8 cellular contexts compared by ENCODE assay signal in genomic region chr5:72849546-72849945, GRCh38. TPM values are rescaled to one million over a fixed set of nuclear protein-coding genes. Genes with fewer than 3 reads are reported as not detected.
DNase-seq lines count a peak whose midpoint lies in the region; ATAC-seq, FAIRE-seq and TF ChIP-seq lines count a peak whose summit lies in the region.

No MANE protein-coding gene starts in this region.

- H3K36me3 ChIP-seq in BJ (ENCODE audit: control insufficient read depth, insufficient read depth, low read length): peaks cover 2% of the 10 kb centered on the region

- peaks cover 25% of the 10 kb centered on the region for H3K36me3 Mint-ChIP-seq in central memory CD8-positive, alpha-beta T cell (ENCODE audit: insufficient read depth)
- peaks cover 10% of the 10 kb centered on the region for H3K36me3 Mint-ChIP-seq in natural killer cell treated with Interleukin-12 subunit alpha and Interleukin-12 subunit beta and Interleukin-15 and Interleukin-18, amount 100 ng/mL, for 72 hours

- H3K27me3 ChIP-seq in BJ (ENCODE audit: control insufficient read depth, insufficient read depth, low read length): no peaks in the 10 kb centered on the region

- CTCF ChIA-PET in BJ (lab: Yijun Ruan, JAX): interaction anchor here (1.1 to 1.2 kb wide), 2 partner anchors 238 to 602 kb away, joined by 3 to 4 read pairs; no protein-coding TSS in a partner anchor
- CTCF ChIA-PET in RWPE1 (lab: Yijun Ruan, JAX): interaction anchor here (0.8 to 1.1 kb wide), 3 partner anchors 31 to 177 kb away, joined by 3 to 4 read pairs (median 4); no protein-coding TSS in a partner anchor

- no peaks in the 10 kb centered on the region for H3K9me3 Mint-ChIP-seq in central memory CD8-positive, alpha-beta T cell
- no peaks in the 10 kb centered on the region for H3K9me3 Mint-ChIP-seq in natural killer cell treated with Interleukin-12 subunit alpha and Interleukin-12 subunit beta and Interleukin-15 and Interleukin-18, amount 100 ng/mL, for 72 hours

- H3K27ac ChIP-seq in RWPE1: no peak overlapping the region

- no peak for DNase-seq in BJ (ENCODE audit: low read depth)
- DNase-seq in Jurkat, Clone E6-1 (ENCODE audit: low read depth, low spot score): no peak
- DNase-seq in central memory CD8-positive, alpha-beta T cell (ENCODE audit: low spot score in 2 of 2): no peak
- DNase-seq in natural killer cell treated with Interleukin-12 subunit alpha and Interleukin-12 subunit beta and Interleukin-15 and Interleukin-18, amount 100 ng/mL, for 72 hours (ENCODE audit: low spot score): no peak
- DNase-seq in GM12892 (ENCODE audit: insufficient read length): no peak
- DNase-seq in DMS79 treated with DMSO at 0.1 percent for 48 hours (lab: John Stamatoyannopoulos, UW): no peak
- no peak for DNase-seq in RWPE1 (ENCODE audit: low spot score)

- no peak for FAIRE-seq in GM12892 (lab: Jason Lieb, UNC)

- POLR2A ChIA-PET in BJ (lab: Charles Lee): interaction anchor here (0.5 kb wide), 1 partner anchor 11 kb away, joined by 4 read pairs; no protein-coding TSS in a partner anchor
- POLR2A ChIA-PET in RWPE1 (lab: Yijun Ruan, JAX; ENCODE audit: low non-redundant PET): interaction anchor here (1.1 kb wide), 1 partner anchor 32 kb away, joined by 4 read pairs; the partner anchor contains the start of gene TNPO1

- TF ChIP-seq POLR2A in GM12892 (IDR thresholded peaks at IDR 0.05; ENCODE audit: low read depth, low read length): no peak

- ATAC-seq in central memory CD8-positive, alpha-beta T cell (replicated peaks; ENCODE audit: extremely low read depth, poor library complexity, severe bottlenecking): no peak
- ATAC-seq in natural killer cell treated with Interleukin-12 subunit alpha and Interleukin-12 subunit beta and Interleukin-15 and Interleukin-18, amount 100 ng/mL, for 72 hours: no peak
- ATAC-seq in GM21528 (IDR thresholded peaks at IDR 0.05; ENCODE audit: low FRiP score, unreplicated experiment): no peak

- no peak for TF ChIP-seq CTCF in BJ (IDR thresholded peaks at IDR 0.05; ENCODE audit: insufficient read depth, low read depth, low read length)
- TF ChIP-seq CTCF in RWPE1 (conservative IDR thresholded peaks at IDR 0.05; ENCODE audit: low read depth): no peak

- H3K4me3 Mint-ChIP-seq in central memory CD8-positive, alpha-beta T cell: peak overlapping the region; percentile 99
- H3K4me3 Mint-ChIP-seq in natural killer cell treated with Interleukin-12 subunit alpha and Interleukin-12 subunit beta and Interleukin-15 and Interleukin-18, amount 100 ng/mL, for 72 hours: peak overlapping the region; percentile 93

- peak overlapping the region; percentile 93 for H3K4me3 ChIP-seq in BJ (ENCODE audit: low read depth, low read length)
- H3K4me3 ChIP-seq in Jurkat, Clone E6-1 (ENCODE audit: low read length): peak overlapping the region; percentile 68

- H3K27me3 Mint-ChIP-seq in central memory CD8-positive, alpha-beta T cell: no peaks in the 10 kb centered on the region
- H3K27me3 Mint-ChIP-seq in natural killer cell treated with Interleukin-12 subunit alpha and Interleukin-12 subunit beta and Interleukin-15 and Interleukin-18, amount 100 ng/mL, for 72 hours: no peaks in the 10 kb centered on the region

- H3K4me1 Mint-ChIP-seq in central memory CD8-positive, alpha-beta T cell: peaks cover 47% of the 10 kb centered on the region
- peaks cover 31 to 50% of the 10 kb centered on the region in 2 donors for H3K4me1 Mint-ChIP-seq in natural killer cell treated with Interleukin-12 subunit alpha and Interleukin-12 subunit beta and Interleukin-15 and Interleukin-18, amount 100 ng/mL, for 72 hours (ENCODE audit: low read depth in 2 of 2)

- H3K27ac Mint-ChIP-seq in central memory CD8-positive, alpha-beta T cell (ENCODE audit: low read depth): peak overlapping the region; percentile 71
- H3K27ac Mint-ChIP-seq in natural killer cell treated with Interleukin-12 subunit alpha and Interleukin-12 subunit beta and Interleukin-15 and Interleukin-18, amount 100 ng/mL, for 72 hours: peak overlapping the region; percentile 40 to 83

RNA-seq across cellular contexts. Expression of gene TNPO1, which starts 33.1 kb away (rescaled TPM):
- 49.6 and 106 TPM in 2 replicates for polyA plus RNA-seq in BJ (2011; rRNA removed)
- 247 and 367 TPM in 2 replicates for polyA minus RNA-seq in BJ (2011; rRNA and poly(A)+ RNA removed)
- 53.3 TPM for polyA plus RNA-seq in Jurkat, Clone E6-1 (2012; ENCODE audit: insufficient read depth, insufficient read length)
- 100 to 1,000 TPM in 1 of 2 donors, 10 to 100 TPM in 1; 99.4 to 118 TPM for total RNA-seq in natural killer cell treated with Interleukin-12 subunit alpha and Interleukin-12 subunit beta and Interleukin-15 and Interleukin-18, amount 100 ng/mL, for 72 hours
- 37.0 TPM for polyA plus RNA-seq in GM12892 (2012; ENCODE audit: missing spikeins)
